12 cellular contexts compared by ENCODE assay signal in the genomic region with DNA sequence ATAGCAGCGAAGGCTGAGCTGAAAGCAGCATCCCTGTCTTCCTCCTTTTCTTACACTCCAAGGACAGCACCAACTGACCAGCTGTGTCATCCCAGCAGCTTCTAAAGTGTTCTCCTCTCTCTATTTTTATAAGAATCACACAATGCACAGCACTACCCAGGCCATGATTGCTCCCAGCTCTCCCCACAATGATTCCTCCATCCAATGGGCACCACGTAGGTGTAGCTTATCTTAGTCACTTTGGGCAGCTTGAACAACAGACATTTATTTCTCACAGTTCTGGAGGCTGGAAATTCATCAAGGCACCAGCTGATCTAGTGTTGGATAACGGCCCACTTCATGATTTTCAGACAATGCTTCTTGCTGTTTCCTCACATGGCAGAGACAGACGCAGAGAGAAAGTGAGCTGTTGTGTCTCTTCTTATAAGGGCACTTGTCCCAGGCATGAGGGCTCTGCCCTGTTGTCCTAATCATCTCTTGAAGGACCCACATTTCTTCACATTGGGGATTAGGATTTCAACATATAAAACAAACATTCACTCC.
"Had no signal": no experiment of that assay in that cellular context is flagged by ENCODE, and none has a peak within 500 bp of the region (broad histone marks: within the 10 kb centered on the region; RNA-seq: fewer than 3 reads in every experiment).

No MANE protein-coding gene starts in this region.

- H3K27me3 Mint-ChIP-seq: activated naive CD4-positive, alpha-beta T cell treated with anti-CD3 and anti-CD28 coated beads, Interleukin-2, amount 10 ng/mL, durations not matched to agents 7 days and 5 days; T-helper 17 cell had no signal

- H3K4me3 ChIP-seq: cardiac muscle cell, esophagus muscularis mucosa, stomach had no signal

- ATAC-seq: T-helper 17 cell had no signal

- H3K27ac Mint-ChIP-seq: activated naive CD4-positive, alpha-beta T cell treated with anti-CD3 and anti-CD28 coated beads, Interleukin-2, amount 10 ng/mL, durations not matched to agents 7 days and 5 days; nephron progenitor cell; T-helper 17 cell had no signal

- H3K4me3 Mint-ChIP-seq: activated naive CD4-positive, alpha-beta T cell treated with anti-CD3 and anti-CD28 coated beads, Interleukin-2, amount 10 ng/mL, durations not matched to agents 7 days and 5 days; nephron progenitor cell; T-helper 17 cell had no signal

- H3K36me3 Mint-ChIP-seq: activated naive CD4-positive, alpha-beta T cell treated with anti-CD3 and anti-CD28 coated beads, Interleukin-2, amount 10 ng/mL, durations not matched to agents 7 days and 5 days had no signal

- H3K27me3 ChIP-seq: cardiac muscle cell, esophagus muscularis mucosa, stomach had no signal

- H3K9me3 Mint-ChIP-seq: nephron progenitor cell had no signal

- FAIRE-seq: colon had no signal

- DNase-seq: activated CD4-positive, alpha-beta T cell treated with anti-CD3 and anti-CD28 coated beads, Interleukin-2, amount 50 U/mL, for 48 hours; activated naive CD4-positive, alpha-beta T cell treated with anti-CD3 and anti-CD28 coated beads, Interleukin-2, amount 10 ng/mL, durations not matched to agents 7 days and 5 days; effector CD4-positive, alpha-beta T cell; glutamatergic neuron; nephron progenitor cell; stimulated activated CD4-positive, alpha-beta T cell treated with anti-CD3 and anti-CD28 coated beads, Interleukin-1b, Interleukin-23, amount 100 ng/mL, for 48 hours; stomach; T-helper 17 cell; WERI-Rb-1 had no signal

- H3K36me3 ChIP-seq: cardiac muscle cell, esophagus muscularis mucosa, stomach, WERI-Rb-1 had no signal

- H3K9me3 ChIP-seq: esophagus muscularis mucosa, stomach had no signal

- H3K4me1 Mint-ChIP-seq: activated naive CD4-positive, alpha-beta T cell treated with anti-CD3 and anti-CD28 coated beads, Interleukin-2, amount 10 ng/mL, durations not matched to agents 7 days and 5 days; nephron progenitor cell; T-helper 17 cell had no signal
